ENCODE assay signal across 39 cellular contexts in the genomic region with DNA sequence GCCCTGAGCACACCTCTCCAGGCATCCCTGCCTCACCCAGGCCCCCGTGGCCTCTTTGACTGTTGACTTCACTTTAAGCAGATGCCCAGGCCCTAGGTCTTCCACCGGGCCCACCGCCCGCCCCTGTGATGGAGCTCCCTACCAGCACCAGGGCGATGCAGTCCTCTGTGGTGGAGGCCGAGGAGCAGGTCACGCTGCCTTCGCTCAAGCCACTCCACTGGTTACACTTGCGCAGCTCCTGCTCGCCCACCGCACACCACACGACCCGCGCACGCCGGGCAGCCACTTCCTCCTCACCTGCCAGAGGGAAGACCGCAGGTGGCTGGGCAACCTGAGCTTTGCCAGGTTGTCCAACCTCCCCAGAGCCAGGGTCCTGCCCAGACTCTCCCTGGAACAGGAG. TPM values are rescaled to one million over a fixed set of nuclear protein-coding genes. Genes with fewer than 3 reads are reported as not detected.
"Had no signal": no experiment of that assay in that cellular context is flagged by ENCODE, and none has a peak within 500 bp of the region (broad histone marks: within the 10 kb centered on the region; RNA-seq: fewer than 3 reads in every experiment).

No MANE protein-coding gene starts in this region.

- H3K36me3 ChIP-seq: adrenal gland, brain microvascular endothelial cell, cardiac muscle cell had no signal

- H3K4me3 ChIP-seq: adrenal gland, body of pancreas, cardiac muscle cell had no signal

- H3K27ac ChIP-seq: adrenal gland, body of pancreas, brain microvascular endothelial cell, cardiac muscle cell, VCaP had no signal

- H3K36me3 Mint-ChIP-seq: activated CD4-positive, alpha-beta memory T cell treated with anti-CD3 and anti-CD28 coated beads for 36 hours; activated naive CD4-positive, alpha-beta T cell treated with anti-CD3 and anti-CD28 coated beads, Interleukin-2, amount 50 U/mL, for 72 hours; activated naive CD8-positive, alpha-beta T cell treated with anti-CD3 and anti-CD28 coated beads for 36 hours had no signal

- DNase-seq: activated B cell treated with CpG ODN at 0.5 μM for 24 hours; activated CD4-positive, alpha-beta memory T cell treated with anti-CD3 and anti-CD28 coated beads for 36 hours; activated CD4-positive, alpha-beta T cell treated with anti-CD3 and anti-CD28 coated beads for 4 hours; activated CD4-positive, alpha-beta T cell treated with anti-CD3 and anti-CD28 coated beads, Interleukin-2, amount 10 ng/mL, durations not matched to agents 24 days and 14 days; activated CD4-positive, alpha-beta T cell treated with anti-CD3 and anti-CD28 coated beads, Interleukin-2, amount 50 U/mL, for 1 hour; activated CD4-positive, alpha-beta T cell treated with anti-CD3 and anti-CD28 coated beads, Interleukin-2, amount 50 U/mL, for 4 hours; activated CD4-positive, CD25-positive, alpha-beta regulatory T cell treated with anti-CD3 and anti-CD28 coated beads, Interleukin-2, amount 50 U/mL, for 72 hours; activated CD8-positive, alpha-beta memory T cell treated with anti-CD3 and anti-CD28 coated beads, Interleukin-2, amount 50 U/mL, for 4 hours; activated CD8-positive, alpha-beta T cell treated with anti-CD3 and anti-CD28 coated beads for 36 hours; activated effector memory CD4-positive, alpha-beta T cell treated with anti-CD3 and anti-CD28 coated beads, Interleukin-2, amount 50 U/mL, for 16 hours; activated gamma-delta T cell treated with Interleukin-2 at 50 U/mL for 16 hours; activated naive CD4-positive, alpha-beta T cell; activated naive CD4-positive, alpha-beta T cell treated with anti-CD3 and anti-CD28 coated beads for 36 hours; activated naive CD4-positive, alpha-beta T cell treated with anti-CD3 and anti-CD28 coated beads, Interleukin-2, amount 50 U/mL, for 16 hours; activated naive CD8-positive, alpha-beta T cell treated with anti-CD3 and anti-CD28 coated beads for 36 hours; activated T-cell treated with anti-CD3 and anti-CD28 coated beads for 4 hours; activated T-cell treated with anti-CD3 and anti-CD28 coated beads, Interleukin-2, amount 50 U/mL, for 1 hour; activated T-cell treated with anti-CD3 and anti-CD28 coated beads, Interleukin-2, amount 50 U/mL, for 4 hours; activated T-cell treated with anti-CD3 and anti-CD28 coated beads, Interleukin-2, amount 50 U/mL, for 72 hours; adrenal gland; amniotic stem cell; aorta; body of pancreas; brain microvascular endothelial cell; cerebellar nuclear complex; T-helper 1 cell; T-helper 2 cell; T-helper 9 cell had no signal

- H3K4me3 Mint-ChIP-seq: activated B cell treated with CpG ODN at 0.5 μM for 24 hours; activated CD4-positive, alpha-beta memory T cell treated with anti-CD3 and anti-CD28 coated beads for 36 hours; activated CD4-positive, alpha-beta T cell treated with anti-CD3 and anti-CD28 coated beads, Interleukin-2, amount 10 ng/mL, durations not matched to agents 24 days and 14 days; activated CD8-positive, alpha-beta T cell treated with anti-CD3 and anti-CD28 coated beads for 36 hours; activated naive CD4-positive, alpha-beta T cell treated with anti-CD3 and anti-CD28 coated beads for 36 hours; activated naive CD8-positive, alpha-beta T cell treated with anti-CD3 and anti-CD28 coated beads for 36 hours; activated T-cell treated with anti-CD3 and anti-CD28 coated beads, Interleukin-2, amount 50 U/mL, for 4 hours; activated T-cell treated with anti-CD3 and anti-CD28 coated beads, Interleukin-2, amount 50 U/mL, for 72 hours; activated T-helper 1 cell treated with anti-CD3 and anti-CD28 coated beads, Interleukin-12 subunit alpha, Interleukin-12 subunit beta, Interleukin-2, Interleukin-4 antibody, amounts not matched to agents 30 ng/mL and 10 ng/mL and 1 ng/mL, durations not matched to agents 14 hours and 24 hours and 36 hours; activated T-helper 17 cell treated with anti-CD3 and anti-CD28 coated beads, Interleukin-2, amount 50 U/mL, for 72 hours; central memory CD8-positive, alpha-beta T cell; T-helper 1 cell treated with Interleukin-12 subunit alpha and Interleukin-12 subunit beta and Interleukin-4 antibody, amounts not matched to agents 30 μg/mL and 1 μg/mL, for 36 hours; T-helper 2 cell treated with Interferon-gamma antibody and Interleukin-4, amounts not matched to agents 5 μg/mL and 100 μg/mL, for 36 hours had no signal

- H3K4me1 Mint-ChIP-seq: activated naive CD8-positive, alpha-beta T cell treated with anti-CD3 and anti-CD28 coated beads for 36 hours; activated T-helper 17 cell treated with anti-CD3 and anti-CD28 coated beads, Interleukin-2, amount 50 U/mL, for 72 hours; central memory CD8-positive, alpha-beta T cell had no signal

- H3K4me1 ChIP-seq: adrenal gland, body of pancreas had no signal

- H3K27ac Mint-ChIP-seq: activated B cell treated with CpG ODN at 0.5 μM for 24 hours; activated CD4-positive, alpha-beta memory T cell treated with anti-CD3 and anti-CD28 coated beads for 36 hours; activated CD4-positive, alpha-beta T cell treated with anti-CD3 and anti-CD28 coated beads, Interleukin-2, amount 10 ng/mL, durations not matched to agents 24 days and 14 days; activated CD8-positive, alpha-beta T cell treated with anti-CD3 and anti-CD28 coated beads for 36 hours; activated naive CD4-positive, alpha-beta T cell treated with anti-CD3 and anti-CD28 coated beads for 36 hours; activated naive CD4-positive, alpha-beta T cell treated with anti-CD3 and anti-CD28 coated beads, Interleukin-2, amount 50 U/mL, for 72 hours; activated naive CD8-positive, alpha-beta T cell treated with anti-CD3 and anti-CD28 coated beads for 36 hours; activated T-cell treated with anti-CD3 and anti-CD28 coated beads, Interleukin-2, amount 50 U/mL, for 72 hours; activated T-helper 1 cell treated with anti-CD3 and anti-CD28 coated beads, Interleukin-12 subunit alpha, Interleukin-12 subunit beta, Interleukin-2, Interleukin-4 antibody, amounts not matched to agents 30 ng/mL and 10 ng/mL and 1 ng/mL, durations not matched to agents 14 hours and 24 hours and 36 hours; activated T-helper 17 cell treated with anti-CD3 and anti-CD28 coated beads, Interleukin-2, amount 50 U/mL, for 72 hours; T-helper 1 cell treated with Interleukin-12 subunit alpha and Interleukin-12 subunit beta and Interleukin-4 antibody, amounts not matched to agents 30 μg/mL and 1 μg/mL, for 36 hours; T-helper 2 cell treated with Interferon-gamma antibody and Interleukin-4, amounts not matched to agents 5 μg/mL and 100 μg/mL, for 36 hours had no signal

- ATAC-seq: activated CD8-positive, alpha-beta T cell treated with anti-CD3 and anti-CD28 coated beads for 36 hours; activated naive CD4-positive, alpha-beta T cell treated with anti-CD3 and anti-CD28 coated beads, Interleukin-2, amount 50 U/mL, for 72 hours; activated T-cell treated with anti-CD3 and anti-CD28 coated beads, Interleukin-2, amount 50 U/mL, for 4 hours; activated T-cell treated with anti-CD3 and anti-CD28 coated beads, Interleukin-2, amount 50 U/mL, for 72 hours; activated T-helper 17 cell treated with anti-CD3 and anti-CD28 coated beads, Interleukin-2, amount 50 U/mL, for 72 hours; body of pancreas had no signal

- H3K9me3 Mint-ChIP-seq: activated B cell treated with CpG ODN at 0.5 μM for 24 hours; activated CD4-positive, alpha-beta memory T cell treated with anti-CD3 and anti-CD28 coated beads for 36 hours; activated CD4-positive, alpha-beta T cell treated with anti-CD3 and anti-CD28 coated beads, Interleukin-2, amount 10 ng/mL, durations not matched to agents 24 days and 14 days; activated CD8-positive, alpha-beta T cell treated with anti-CD3 and anti-CD28 coated beads for 36 hours; activated naive CD4-positive, alpha-beta T cell treated with anti-CD3 and anti-CD28 coated beads for 36 hours; activated naive CD4-positive, alpha-beta T cell treated with anti-CD3 and anti-CD28 coated beads, Interleukin-2, amount 50 U/mL, for 72 hours; activated naive CD8-positive, alpha-beta T cell treated with anti-CD3 and anti-CD28 coated beads for 36 hours; activated T-cell treated with anti-CD3 and anti-CD28 coated beads, Interleukin-2, amount 50 U/mL, for 4 hours; activated T-cell treated with anti-CD3 and anti-CD28 coated beads, Interleukin-2, amount 50 U/mL, for 72 hours; activated T-helper 1 cell treated with anti-CD3 and anti-CD28 coated beads, Interleukin-12 subunit alpha, Interleukin-12 subunit beta, Interleukin-2, Interleukin-4 antibody, amounts not matched to agents 30 ng/mL and 10 ng/mL and 1 ng/mL, durations not matched to agents 14 hours and 24 hours and 36 hours; activated T-helper 17 cell treated with anti-CD3 and anti-CD28 coated beads, Interleukin-2, amount 50 U/mL, for 72 hours; central memory CD8-positive, alpha-beta T cell; T-helper 1 cell treated with Interleukin-12 subunit alpha and Interleukin-12 subunit beta and Interleukin-4 antibody, amounts not matched to agents 30 μg/mL and 1 μg/mL, for 36 hours; T-helper 2 cell treated with Interferon-gamma antibody and Interleukin-4, amounts not matched to agents 5 μg/mL and 100 μg/mL, for 36 hours had no signal

- H3K9me3 ChIP-seq: adrenal gland, body of pancreas had no signal

- H3K27me3 ChIP-seq: body of pancreas, cardiac muscle cell had no signal

RNA-seq across cellular contexts. Expression of a gene that starts 16.0 kb away (rescaled TPM):
- total RNA-seq: activated B cell treated with CpG ODN at 0.5 μM for 24 hours; activated CD4-positive, alpha-beta memory T cell treated with anti-CD3 and anti-CD28 coated beads for 36 hours; activated CD4-positive, alpha-beta T cell treated with anti-CD3 and anti-CD28 coated beads, Interleukin-2, amount 10 ng/mL, durations not matched to agents 24 days and 14 days; activated CD8-positive, alpha-beta memory T cell treated with anti-CD3 and anti-CD28 coated beads for 36 hours; activated CD8-positive, alpha-beta T cell treated with anti-CD3 and anti-CD28 coated beads for 36 hours; activated naive CD4-positive, alpha-beta T cell treated with anti-CD3 and anti-CD28 coated beads for 36 hours; activated naive CD4-positive, alpha-beta T cell treated with anti-CD3 and anti-CD28 coated beads, Interleukin-2, amount 50 U/mL, for 72 hours; activated naive CD8-positive, alpha-beta T cell treated with anti-CD3 and anti-CD28 coated beads for 36 hours; activated T-cell treated with anti-CD3 and anti-CD28 coated beads, Interleukin-2, amount 50 U/mL, for 4 hours; activated T-cell treated with anti-CD3 and anti-CD28 coated beads, Interleukin-2, amount 50 U/mL, for 72 hours; activated T-helper 1 cell treated with anti-CD3 and anti-CD28 coated beads, Interleukin-12 subunit alpha, Interleukin-12 subunit beta, Interleukin-2, Interleukin-4 antibody, amounts not matched to agents 30 ng/mL and 10 ng/mL and 1 ng/mL, durations not matched to agents 14 hours and 24 hours and 36 hours; activated T-helper 17 cell treated with anti-CD3 and anti-CD28 coated beads, Interleukin-2, amount 50 U/mL, for 72 hours; astrocyte; cardiac muscle cell had no signal

RNA-seq across cellular contexts. Expression of a gene that starts 41.7 kb away (rescaled TPM):
- total RNA-seq: astrocyte had no signal

RNA-seq across cellular contexts. Expression of a gene that starts 49.1 kb away (rescaled TPM):
- total RNA-seq: activated B cell treated with CpG ODN at 0.5 μM for 24 hours; activated CD4-positive, alpha-beta memory T cell treated with anti-CD3 and anti-CD28 coated beads for 36 hours; activated CD4-positive, alpha-beta T cell treated with anti-CD3 and anti-CD28 coated beads, Interleukin-2, amount 10 ng/mL, durations not matched to agents 24 days and 14 days; activated CD8-positive, alpha-beta memory T cell treated with anti-CD3 and anti-CD28 coated beads for 36 hours; activated CD8-positive, alpha-beta T cell treated with anti-CD3 and anti-CD28 coated beads for 36 hours; activated naive CD4-positive, alpha-beta T cell treated with anti-CD3 and anti-CD28 coated beads for 36 hours; activated naive CD4-positive, alpha-beta T cell treated with anti-CD3 and anti-CD28 coated beads, Interleukin-2, amount 50 U/mL, for 72 hours; activated naive CD8-positive, alpha-beta T cell treated with anti-CD3 and anti-CD28 coated beads for 36 hours; activated T-cell treated with anti-CD3 and anti-CD28 coated beads, Interleukin-2, amount 50 U/mL, for 4 hours; activated T-cell treated with anti-CD3 and anti-CD28 coated beads, Interleukin-2, amount 50 U/mL, for 72 hours; activated T-helper 1 cell treated with anti-CD3 and anti-CD28 coated beads, Interleukin-12 subunit alpha, Interleukin-12 subunit beta, Interleukin-2, Interleukin-4 antibody, amounts not matched to agents 30 ng/mL and 10 ng/mL and 1 ng/mL, durations not matched to agents 14 hours and 24 hours and 36 hours; activated T-helper 17 cell treated with anti-CD3 and anti-CD28 coated beads, Interleukin-2, amount 50 U/mL, for 72 hours; adrenal gland; aorta; astrocyte; body of pancreas; bronchial epithelial cell; cardiac muscle cell had no signal
